9 cellular contexts compared by ENCODE assay signal in the genomic region with DNA sequence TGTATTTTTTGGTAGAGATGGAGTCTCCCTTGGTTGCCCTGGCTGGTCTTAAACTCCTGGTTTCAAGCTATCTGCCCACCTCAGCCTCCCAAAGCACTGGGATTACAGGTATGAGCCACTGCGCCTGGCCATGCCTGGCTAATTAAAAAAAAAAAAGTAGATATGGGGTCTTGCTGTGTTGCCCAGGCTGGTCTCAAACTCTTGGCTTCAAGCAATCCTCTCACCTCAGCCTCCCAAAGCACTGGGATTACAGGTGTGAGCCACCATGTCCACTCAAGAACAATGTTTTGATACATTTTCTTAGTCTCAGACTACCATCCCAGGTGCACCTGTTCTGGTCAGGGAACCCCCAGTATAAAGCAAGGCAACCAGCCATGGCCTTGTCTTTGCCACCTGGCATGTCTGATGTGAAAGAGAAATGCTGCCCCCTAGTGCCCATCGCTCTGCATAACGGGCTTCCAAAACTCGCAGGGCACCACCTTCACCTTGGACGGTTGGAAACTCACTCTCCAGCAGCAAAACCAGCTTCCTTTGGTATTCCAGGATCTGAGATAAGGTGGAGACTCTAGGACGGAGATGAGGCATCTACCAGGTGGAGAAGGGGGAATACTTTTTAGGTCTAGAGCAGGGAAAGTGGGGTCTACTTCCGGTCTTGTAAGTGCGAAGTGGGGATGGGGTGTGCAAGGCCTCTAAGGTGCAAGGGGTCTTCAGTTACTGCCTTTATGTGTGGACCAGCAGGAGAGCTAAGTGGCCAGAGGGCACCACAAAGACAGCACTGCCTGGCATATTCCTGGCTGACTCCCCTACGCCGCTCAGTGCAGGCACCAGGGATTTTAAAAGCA. TPM values are rescaled to one million over a fixed set of nuclear protein-coding genes. Genes with fewer than 3 reads are reported as not detected.
DNase-seq lines count a peak whose midpoint lies in the region; ATAC-seq and TF ChIP-seq lines count a peak whose summit lies in the region.
"Had no signal": no experiment of that assay in that cellular context is flagged by ENCODE, and none has a peak within 500 bp of the region (broad histone marks: within the 10 kb centered on the region; RNA-seq: fewer than 3 reads in every experiment).

No MANE protein-coding gene starts in this region.

- intact Hi-C loops in ovary (cut with DNase I), result loop anchor here (1.0 to 5.0 kb wide), 3 partner anchors 183 to 185 kb away; no protein-coding TSS in a partner anchor
- intact Hi-C loops in upper lobe of right lung (cut with DNase I), result loop anchor here (5.0 kb wide), 1 partner anchor 185 kb away; no protein-coding TSS in a partner anchor

- peaks cover 4% of the 10 kb centered on the region for H3K4me1 ChIP-seq in CD8-positive, alpha-beta memory T cell (ENCODE audit: insufficient read depth, low read length)
- H3K4me1 ChIP-seq in ovary (ENCODE audit: insufficient read depth) (peaks cover 5% of the 10 kb centered on the region), upper lobe of right lung (peaks cover 14% of the 10 kb centered on the region)

- no peaks in the 10 kb centered on the region for H3K27me3 ChIP-seq in CD8-positive, alpha-beta memory T cell (ENCODE audit: insufficient read depth, low read length, poor library complexity, severe bottlenecking)
- no peaks in the 10 kb centered on the region for H3K27me3 ChIP-seq in ovary
- no peaks in the 10 kb centered on the region for H3K27me3 ChIP-seq in upper lobe of right lung

- H3K4me3 Mint-ChIP-seq in CD8-positive, alpha-beta memory T cell, result no peak overlapping the region
- H3K4me3 Mint-ChIP-seq: T-helper 1 cell treated with Interleukin-12 subunit alpha and Interleukin-12 subunit beta and Interleukin-4 antibody, amounts not matched to agents 30 μg/mL and 1 μg/mL, for 36 hours had no signal

- POLR2A ChIA-PET in CD8-positive, alpha-beta memory T cell (lab: Charles Lee), result no interaction called here

- H3K27me3 Mint-ChIP-seq in CD8-positive, alpha-beta memory T cell, result peaks cover 5% of the 10 kb centered on the region in 2 donors

- no peaks in the 10 kb centered on the region for H3K9me3 Mint-ChIP-seq in CD8-positive, alpha-beta memory T cell
- H3K9me3 Mint-ChIP-seq: T-helper 1 cell treated with Interleukin-12 subunit alpha and Interleukin-12 subunit beta and Interleukin-4 antibody, amounts not matched to agents 30 μg/mL and 1 μg/mL, for 36 hours had no signal

- no peak for TF ChIP-seq POLR2A in ovary (IDR thresholded peaks at IDR 0.05)

- CTCF ChIA-PET in CD8-positive, alpha-beta memory T cell (lab: Charles Lee), result interaction anchor here (0.6 to 11.4 kb wide), 13 partner anchors 12 to 195 kb away, joined by 3 to 132 read pairs (median 4); a partner anchor contains a TSS

- H3K27ac Mint-ChIP-seq in CD8-positive, alpha-beta memory T cell, result peak overlapping the region in 1 of 8 donors; percentile 68
- H3K27ac Mint-ChIP-seq: T-helper 1 cell treated with Interleukin-12 subunit alpha and Interleukin-12 subunit beta and Interleukin-4 antibody, amounts not matched to agents 30 μg/mL and 1 μg/mL, for 36 hours had no signal

- H3K9me3 ChIP-seq in CD8-positive, alpha-beta memory T cell (ENCODE audit: low read length), result no peaks in the 10 kb centered on the region
- H3K9me3 ChIP-seq in ovary (no peaks in the 10 kb centered on the region), upper lobe of right lung (no peaks in the 10 kb centered on the region)

- TF ChIP-seq CTCF in ovary (IDR thresholded peaks at IDR 0.05) (peak; percentile 65 to 79 (median 76)), upper lobe of right lung (IDR thresholded peaks at IDR 0.05) (peak; percentile 94)

- DNase-seq in CD8-positive, alpha-beta memory T cell, result peak; percentile 53 to 78 (median 62)
- DNase-seq in KG1 (lab: John Stamatoyannopoulos, UW) (peak; percentile 70), SHP77 treated with DMSO at 0.1 percent for 48 hours (lab: John Stamatoyannopoulos, UW) (peak; percentile 4), germinal center (ENCODE audit: low spot score) (peak; percentile 62), ovary (peak; percentile 64 to 79 (median 75)), upper lobe of right lung (peak; percentile 79)
- DNase-seq in activated gamma-delta T cell treated with anti-CD3 and anti-CD28 coated beads, Interleukin-2, amount 50 U/mL, for 16 hours (ENCODE audit: low read depth), result peak; percentile 60

- ATAC-seq in GM19452 (IDR thresholded peaks at IDR 0.05; ENCODE audit: unreplicated experiment) (peak; percentile 79), upper lobe of right lung (peak; percentile 90)

- no peak overlapping the region for H3K27ac ChIP-seq in CD8-positive, alpha-beta memory T cell (ENCODE audit: low read depth, low read length)
- H3K27ac ChIP-seq in ovary, result no peak overlapping the region
- no peak overlapping the region for H3K27ac ChIP-seq in upper lobe of right lung

- no peaks in the 10 kb centered on the region for H3K36me3 ChIP-seq in CD8-positive, alpha-beta memory T cell (ENCODE audit: insufficient read depth, low read length)
- H3K36me3 ChIP-seq in ovary, result no peaks in the 10 kb centered on the region
- H3K36me3 ChIP-seq in upper lobe of right lung, result no peaks in the 10 kb centered on the region

- H3K36me3 Mint-ChIP-seq in CD8-positive, alpha-beta memory T cell, result peaks cover 0 to 10% (median 1%) of the 10 kb centered on the region in 3 donors

- WGBS in ovary, 3 donors, result 50 to 51% (median 50%) methylated on average over 10 of the region's 10 CpGs

- no peak overlapping the region for H3K4me3 ChIP-seq in CD8-positive, alpha-beta memory T cell (ENCODE audit: low read length)
- H3K4me3 ChIP-seq in ovary (no peak overlapping the region), upper lobe of right lung (no peak overlapping the region)

- no peak for TF ChIP-seq EP300 in ovary (IDR thresholded peaks at IDR 0.05)

- peaks cover 1 to 5% (median 4%) of the 10 kb centered on the region in 3 donors for H3K4me1 Mint-ChIP-seq in CD8-positive, alpha-beta memory T cell

RNA-seq across cellular contexts. Expression of a gene that starts 47.7 kb away (rescaled TPM):
- 10 to 100 TPM; 18.4 to 19.9 TPM for total RNA-seq in CD8-positive, alpha-beta memory T cell
- 2.3 TPM for polyA plus RNA-seq in CD8-positive, alpha-beta memory T cell
- total RNA-seq in ovary (10 to 100 TPM in 6 of 7 donors, 1 to 10 TPM in 1; 8.6 to 42.3 (median 24.5) TPM), upper lobe of right lung (28.7 TPM)
- 10 to 100 TPM; 11.4 to 16.6 TPM for polyA plus RNA-seq in ovary

Comparison
In these comparisons a context has a peak if more than half of its experiments do, and no peak if none do; other contexts are left out.
1. DNase-seq: peak in every context shown above with its lines; median percentile 79 in upper lobe of right lung; 75 in ovary; 70 in KG1; 62 in CD8-positive, alpha-beta memory T cell; 62 in germinal center; 60 in activated gamma-delta T cell treated with anti-CD3 and anti-CD28 coated beads, Interleukin-2, amount 50 U/mL, for 16 hours; 4 in SHP77 treated with DMSO at 0.1 percent for 48 hours.